Comparison of ENCODE assay signal across 36 cellular contexts in the genomic region with DNA sequence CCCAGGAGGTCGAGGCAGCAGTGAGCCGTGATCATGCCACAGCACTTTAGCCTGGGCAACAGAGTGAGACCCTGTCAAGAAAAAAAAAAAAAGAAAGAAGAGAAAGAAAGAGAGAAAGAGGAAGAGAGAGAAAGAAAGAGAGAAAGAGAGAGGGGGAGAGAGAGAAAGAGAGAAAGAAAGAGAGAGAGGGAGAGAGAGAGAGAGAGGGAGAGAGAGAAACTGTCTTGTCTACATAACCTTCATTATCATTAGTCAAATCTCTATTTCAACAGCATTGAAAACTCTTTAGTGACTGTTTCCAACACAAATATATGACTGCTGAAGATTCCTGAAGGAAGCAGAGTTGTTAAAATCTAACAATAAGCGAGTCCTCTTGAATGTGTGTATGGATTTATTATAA.
"Had no signal": no experiment of that assay in that cellular context is flagged by ENCODE, and none has a peak within 500 bp of the region (broad histone marks: within the 10 kb centered on the region; RNA-seq: fewer than 3 reads in every experiment).

No MANE protein-coding gene starts in this region.

- H3K27ac Mint-ChIP-seq: activated CD4-positive, alpha-beta memory T cell treated with anti-CD3 and anti-CD28 coated beads, Interleukin-2, amount 10 ng/mL, durations not matched to agents 7 days and 5 days; activated CD4-positive, alpha-beta T cell treated with anti-CD3 and anti-CD28 coated beads for 36 hours; activated CD4-positive, alpha-beta T cell treated with anti-CD3 and anti-CD28 coated beads, Interleukin-2, amount 10 ng/mL, durations not matched to agents 7 days and 5 days; activated naive CD4-positive, alpha-beta T cell treated with anti-CD3 and anti-CD28 coated beads for 36 hours; activated naive CD4-positive, alpha-beta T cell treated with anti-CD3 and anti-CD28 coated beads, Interleukin-2, amount 50 U/mL, for 72 hours; activated naive CD8-positive, alpha-beta T cell treated with anti-CD3 and anti-CD28 coated beads for 36 hours; activated T-cell treated with anti-CD3 and anti-CD28 coated beads, Interleukin-2, amount 50 U/mL, for 72 hours; activated T-helper 1 cell treated with anti-CD3 and anti-CD28 coated beads, Interleukin-12 subunit alpha, Interleukin-12 subunit beta, Interleukin-2, Interleukin-4 antibody, amounts not matched to agents 30 ng/mL and 10 ng/mL and 1 ng/mL, durations not matched to agents 14 hours and 24 hours and 36 hours; activated T-helper 17 cell treated with anti-CD3 and anti-CD28 coated beads, Interleukin-2, amount 50 U/mL, for 72 hours; T-helper 1 cell treated with Interleukin-12 subunit alpha and Interleukin-12 subunit beta and Interleukin-4 antibody, amounts not matched to agents 30 μg/mL and 1 μg/mL, for 36 hours; T-helper 2 cell treated with Interferon-gamma antibody and Interleukin-4, amounts not matched to agents 5 μg/mL and 100 μg/mL, for 36 hours had no signal

- ATAC-seq: activated CD4-positive, alpha-beta T cell treated with anti-CD3 and anti-CD28 coated beads for 36 hours; activated CD4-positive, CD25-positive, alpha-beta regulatory T cell treated with anti-CD3 and anti-CD28 coated beads, Interleukin-2, amount 50 U/mL, for 24 hours; activated naive CD4-positive, alpha-beta T cell treated with anti-CD3 and anti-CD28 coated beads, Interleukin-2, amount 50 U/mL, for 72 hours; activated T-cell treated with anti-CD3 and anti-CD28 coated beads, Interleukin-2, amount 50 U/mL, for 4 hours; activated T-cell treated with anti-CD3 and anti-CD28 coated beads, Interleukin-2, amount 50 U/mL, for 72 hours; activated T-helper 17 cell treated with anti-CD3 and anti-CD28 coated beads, Interleukin-2, amount 50 U/mL, for 72 hours; body of pancreas had no signal

- DNase-seq: activated CD4-positive, alpha-beta memory T cell treated with anti-CD3 and anti-CD28 coated beads, Interleukin-2, amount 10 ng/mL, durations not matched to agents 7 days and 5 days; activated CD4-positive, alpha-beta T cell treated with anti-CD3 and anti-CD28 coated beads for 1 hour; activated CD4-positive, alpha-beta T cell treated with anti-CD3 and anti-CD28 coated beads for 36 hours; activated CD4-positive, alpha-beta T cell treated with anti-CD3 and anti-CD28 coated beads for 48 hours; activated CD4-positive, alpha-beta T cell treated with anti-CD3 and anti-CD28 coated beads, Interleukin-2, amount 10 ng/mL, durations not matched to agents 7 days and 5 days; activated CD4-positive, alpha-beta T cell treated with anti-CD3 and anti-CD28 coated beads, Interleukin-2, amount 50 U/mL, for 48 hours; activated CD4-positive, CD25-positive, alpha-beta regulatory T cell; activated CD8-positive, alpha-beta memory T cell treated with anti-CD3 and anti-CD28 coated beads, Interleukin-2, amount 50 U/mL, for 4 hours; activated effector memory CD4-positive, alpha-beta T cell treated with anti-CD3 and anti-CD28 coated beads, Interleukin-2, amount 50 U/mL, for 16 hours; activated gamma-delta T cell treated with Interleukin-2 at 50 U/mL for 16 hours; activated naive CD4-positive, alpha-beta T cell; activated naive CD4-positive, alpha-beta T cell treated with anti-CD3 and anti-CD28 coated beads for 36 hours; activated naive CD4-positive, alpha-beta T cell treated with anti-CD3 and anti-CD28 coated beads, Interleukin-2, amount 50 U/mL, for 16 hours; activated naive CD8-positive, alpha-beta T cell treated with anti-CD3 and anti-CD28 coated beads for 36 hours; activated T-cell treated with anti-CD3 and anti-CD28 coated beads for 4 hours; activated T-cell treated with anti-CD3 and anti-CD28 coated beads, Interleukin-2, amount 50 U/mL, for 1 hour; activated T-cell treated with anti-CD3 and anti-CD28 coated beads, Interleukin-2, amount 50 U/mL, for 4 hours; activated T-cell treated with anti-CD3 and anti-CD28 coated beads, Interleukin-2, amount 50 U/mL, for 72 hours; adrenal gland; amniotic stem cell; aorta; body of pancreas; brain microvascular endothelial cell; central memory CD4-positive, alpha-beta T cell; cerebellar nuclear complex; T-helper 1 cell; T-helper 2 cell; T-helper 9 cell had no signal

- H3K36me3 ChIP-seq: adrenal gland, brain microvascular endothelial cell, breast epithelium had no signal

- H3K4me1 Mint-ChIP-seq: activated CD4-positive, alpha-beta memory T cell treated with anti-CD3 and anti-CD28 coated beads, Interleukin-2, amount 10 ng/mL, durations not matched to agents 7 days and 5 days; activated CD4-positive, alpha-beta T cell treated with anti-CD3 and anti-CD28 coated beads, Interleukin-2, amount 10 ng/mL, durations not matched to agents 7 days and 5 days; activated naive CD8-positive, alpha-beta T cell treated with anti-CD3 and anti-CD28 coated beads for 36 hours had no signal

- H3K4me3 ChIP-seq: adrenal gland, body of pancreas, breast epithelium had no signal

- H3K36me3 Mint-ChIP-seq: activated naive CD4-positive, alpha-beta T cell treated with anti-CD3 and anti-CD28 coated beads, Interleukin-2, amount 50 U/mL, for 72 hours; activated naive CD8-positive, alpha-beta T cell treated with anti-CD3 and anti-CD28 coated beads for 36 hours had no signal

- H3K27ac ChIP-seq: adrenal gland, body of pancreas, brain microvascular endothelial cell, breast epithelium, VCaP had no signal

- H3K27me3 Mint-ChIP-seq: activated CD4-positive, alpha-beta memory T cell treated with anti-CD3 and anti-CD28 coated beads, Interleukin-2, amount 10 ng/mL, durations not matched to agents 7 days and 5 days; activated CD4-positive, alpha-beta T cell treated with anti-CD3 and anti-CD28 coated beads, Interleukin-2, amount 10 ng/mL, durations not matched to agents 7 days and 5 days had no signal

- H3K9me3 ChIP-seq: adrenal gland, body of pancreas, breast epithelium had no signal

- H3K9me3 Mint-ChIP-seq: activated CD4-positive, alpha-beta memory T cell treated with anti-CD3 and anti-CD28 coated beads, Interleukin-2, amount 10 ng/mL, durations not matched to agents 7 days and 5 days; activated CD4-positive, alpha-beta T cell treated with anti-CD3 and anti-CD28 coated beads, Interleukin-2, amount 10 ng/mL, durations not matched to agents 7 days and 5 days; activated naive CD4-positive, alpha-beta T cell treated with anti-CD3 and anti-CD28 coated beads for 36 hours; activated naive CD4-positive, alpha-beta T cell treated with anti-CD3 and anti-CD28 coated beads, Interleukin-2, amount 50 U/mL, for 72 hours; activated naive CD8-positive, alpha-beta T cell treated with anti-CD3 and anti-CD28 coated beads for 36 hours; activated T-cell treated with anti-CD3 and anti-CD28 coated beads, Interleukin-2, amount 50 U/mL, for 4 hours; activated T-helper 1 cell treated with anti-CD3 and anti-CD28 coated beads, Interleukin-12 subunit alpha, Interleukin-12 subunit beta, Interleukin-2, Interleukin-4 antibody, amounts not matched to agents 30 ng/mL and 10 ng/mL and 1 ng/mL, durations not matched to agents 14 hours and 24 hours and 36 hours; activated T-helper 17 cell treated with anti-CD3 and anti-CD28 coated beads, Interleukin-2, amount 50 U/mL, for 72 hours; T-helper 1 cell treated with Interleukin-12 subunit alpha and Interleukin-12 subunit beta and Interleukin-4 antibody, amounts not matched to agents 30 μg/mL and 1 μg/mL, for 36 hours; T-helper 2 cell treated with Interferon-gamma antibody and Interleukin-4, amounts not matched to agents 5 μg/mL and 100 μg/mL, for 36 hours had no signal

- H3K27me3 ChIP-seq: adrenal gland, body of pancreas, brain microvascular endothelial cell, breast epithelium had no signal

- H3K4me1 ChIP-seq: breast epithelium had no signal

- H3K4me3 Mint-ChIP-seq: activated CD4-positive, alpha-beta memory T cell treated with anti-CD3 and anti-CD28 coated beads, Interleukin-2, amount 10 ng/mL, durations not matched to agents 7 days and 5 days; activated CD4-positive, alpha-beta T cell treated with anti-CD3 and anti-CD28 coated beads for 36 hours; activated CD4-positive, alpha-beta T cell treated with anti-CD3 and anti-CD28 coated beads, Interleukin-2, amount 10 ng/mL, durations not matched to agents 7 days and 5 days; activated naive CD4-positive, alpha-beta T cell treated with anti-CD3 and anti-CD28 coated beads for 36 hours; activated naive CD8-positive, alpha-beta T cell treated with anti-CD3 and anti-CD28 coated beads for 36 hours; activated T-cell treated with anti-CD3 and anti-CD28 coated beads, Interleukin-2, amount 50 U/mL, for 4 hours; activated T-cell treated with anti-CD3 and anti-CD28 coated beads, Interleukin-2, amount 50 U/mL, for 72 hours; activated T-helper 1 cell treated with anti-CD3 and anti-CD28 coated beads, Interleukin-12 subunit alpha, Interleukin-12 subunit beta, Interleukin-2, Interleukin-4 antibody, amounts not matched to agents 30 ng/mL and 10 ng/mL and 1 ng/mL, durations not matched to agents 14 hours and 24 hours and 36 hours; activated T-helper 17 cell treated with anti-CD3 and anti-CD28 coated beads, Interleukin-2, amount 50 U/mL, for 72 hours; T-helper 1 cell treated with Interleukin-12 subunit alpha and Interleukin-12 subunit beta and Interleukin-4 antibody, amounts not matched to agents 30 μg/mL and 1 μg/mL, for 36 hours; T-helper 2 cell treated with Interferon-gamma antibody and Interleukin-4, amounts not matched to agents 5 μg/mL and 100 μg/mL, for 36 hours had no signal
